ENCODE assay signal across 23 cellular contexts in the genomic region with DNA sequence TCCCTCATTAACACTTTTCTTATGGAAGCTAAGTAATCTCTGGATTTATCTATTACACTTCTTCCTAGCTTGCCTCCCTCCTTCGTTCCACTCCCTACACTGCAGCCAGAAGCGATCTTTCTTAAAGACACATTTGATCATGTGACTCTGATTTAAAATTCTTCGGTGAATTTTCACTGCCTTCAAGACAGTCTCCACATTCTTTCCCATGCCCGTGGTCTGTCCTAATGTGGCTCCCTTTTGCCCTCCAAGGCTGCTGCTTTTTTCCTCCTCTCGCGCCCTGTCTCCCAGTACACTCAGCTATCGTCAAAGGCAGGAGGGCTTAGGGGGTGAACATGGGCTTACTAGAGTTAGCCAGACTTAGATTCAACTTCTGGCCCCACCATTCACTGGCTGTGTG.
DNase-seq lines count a peak whose midpoint lies in the region; ATAC-seq, FAIRE-seq and TF ChIP-seq lines count a peak whose summit lies in the region.
"Had no signal": no experiment of that assay in that cellular context is flagged by ENCODE, and none has a peak within 500 bp of the region (broad histone marks: within the 10 kb centered on the region; RNA-seq: fewer than 3 reads in every experiment).

No MANE protein-coding gene starts in this region.

- no peak for DNase-seq in IMR-90
- no peak for DNase-seq in K562 (ENCODE audit: extremely low read depth in 1 of 4, low spot score in 3 of 4)
- no peak for DNase-seq in mesenchymal stem cell
- peak; percentile 84 for DNase-seq in retinal pigment epithelial cell (ENCODE audit: low read depth)
- DNase-seq in BE2C, result no peak
- no peak for DNase-seq in NCI-H2107 (lab: John Stamatoyannopoulos, UW)
- DNase-seq in left ventricle myocardium inferior, result no peak
- DNase-seq: Calu3; CD8-positive, alpha-beta T cell; EL; Kasumi-1; MG63; NCI-H1048; NCI-H1436 treated with DMSO at 0.1 percent for 48 hours; NCI-H2029 treated with DMSO at 0.1 percent for 48 hours; NCI-H2171 treated with DMSO at 0.1 percent for 48 hours; NK-92 treated with Interleukin-12 subunit alpha and Interleukin-12 subunit beta, amount 100 ng/mL, for 24 hours; Right ventricle myocardium superior had no signal

- ATAC-seq in IMR-90 (ENCODE audit: low read depth) (no peak), K562 (no peak; the same call in 2 of the 3 replicates)
- ATAC-seq: CD8-positive, alpha-beta T cell; GM12878; HCT116 had no signal

- H3K9me3 ChIP-seq in IMR-90 (ENCODE audit: control insufficient read depth, insufficient read depth, low read length), result no peaks in the 10 kb centered on the region
- no peaks in the 10 kb centered on the region for H3K9me3 ChIP-seq in K562 (replicated peaks; ENCODE audit: control insufficient read depth, insufficient read depth, low read depth, low read length)
- peaks cover 3% of the 10 kb centered on the region for H3K9me3 ChIP-seq in mesenchymal stem cell (ENCODE audit: control insufficient read depth, low read length)
- H3K9me3 ChIP-seq in BE2C, result no peaks in the 10 kb centered on the region
- no peaks in the 10 kb centered on the region for H3K9me3 ChIP-seq in left ventricle myocardium inferior (replicated peaks)
- H3K9me3 ChIP-seq: MG63 had no signal

- no peak overlapping the region for H3K23ac ChIP-seq in IMR-90 (ENCODE audit: low read depth, low read length)
- no peak overlapping the region for H3K23ac ChIP-seq in mesenchymal stem cell (ENCODE audit: low read length in 2 of 2)

- no peak for TF ChIP-seq CTCF in IMR-90 (conservative IDR thresholded peaks at IDR 0.05; ENCODE audit: low read depth, low read length)
- TF ChIP-seq CTCF in K562 (IDR thresholded peaks at IDR 0.05 in 2 of 3, conservative IDR thresholded peaks at IDR 0.05 in 1 of 3; ENCODE audit: insufficient read depth in 2 of 3, low read depth in 1 of 3, low read length in 3 of 3), result no peak
- TF ChIP-seq CTCF in retinal pigment epithelial cell (conservative IDR thresholded peaks at IDR 0.05; ENCODE audit: low read depth, low read length), result no peak
- TF ChIP-seq CTCF in BE2C (IDR thresholded peaks at IDR 0.05; ENCODE audit: low read depth, low read length), result no peak
- no peak for TF ChIP-seq CTCF in left ventricle myocardium inferior (IDR thresholded peaks at IDR 0.05; ENCODE audit: borderline replicate concordance)

- no peak overlapping the region for H3K56ac ChIP-seq in IMR-90 (ENCODE audit: extremely low read depth, insufficient read depth, low read length)

- H3K14ac ChIP-seq in IMR-90 (replicated peaks; ENCODE audit: low read depth, low read length), result no peak overlapping the region
- H3K14ac ChIP-seq in mesenchymal stem cell (ENCODE audit: low read length in 2 of 2), result no peak overlapping the region

- H2BK5ac ChIP-seq in IMR-90 (ENCODE audit: low read depth, low read length, poor library complexity, severe bottlenecking) (no peak overlapping the region), mesenchymal stem cell (ENCODE audit: low read depth, low read length, poor library complexity, severe bottlenecking) (no peak overlapping the region)

- no peak overlapping the region for H3K4me3 ChIP-seq in IMR-90 (ENCODE audit: insufficient read depth, low read depth, low read length)
- H3K4me3 ChIP-seq in K562, result no peak overlapping the region
- no peak overlapping the region for H3K4me3 ChIP-seq in mesenchymal stem cell (ENCODE audit: insufficient read depth in 1 of 2, low read depth in 1 of 2, low read length in 2 of 2)
- peak overlapping the region; percentile 1 for H3K4me3 ChIP-seq in retinal pigment epithelial cell (ENCODE audit: low read length)
- no peak overlapping the region for H3K4me3 ChIP-seq in BE2C (ENCODE audit: low read depth, low read length)
- no peak overlapping the region for H3K4me3 ChIP-seq in left ventricle myocardium inferior
- H3K4me3 ChIP-seq: BLaER1 treated with 17β-estradiol and CSF1 and Interleukin-3, amounts not matched to agents 10 nM and 100 nM; GM12878; MG63 had no signal

- no peak overlapping the region for H2BK12ac ChIP-seq in mesenchymal stem cell (ENCODE audit: low read length in 2 of 2)

- H3K27me3 ChIP-seq in IMR-90 (ENCODE audit: control insufficient read depth, insufficient read depth, low read length) (no peaks in the 10 kb centered on the region), K562 (ENCODE audit: control insufficient read depth in 2 of 2, insufficient read depth in 2 of 2, low read length in 2 of 2) (no peaks in the 10 kb centered on the region), mesenchymal stem cell (ENCODE audit: control insufficient read depth in 1 of 2, insufficient read depth in 1 of 2, low read length in 2 of 2) (no peaks in the 10 kb centered on the region), BE2C (no peaks in the 10 kb centered on the region), left ventricle myocardium inferior (ENCODE audit: low read depth) (no peaks in the 10 kb centered on the region)
- H3K27me3 ChIP-seq: BLaER1 treated with 17β-estradiol and CSF1 and Interleukin-3, amounts not matched to agents 10 nM and 100 nM; MG63 had no signal

- no peak overlapping the region for H4K8ac ChIP-seq in IMR-90 (ENCODE audit: low read depth in 2 of 2, low read length in 2 of 2)
- peak overlapping the region; percentile 42 for H4K8ac ChIP-seq in mesenchymal stem cell (ENCODE audit: low read length)

- no peak for FAIRE-seq in K562 (lab: Jason Lieb, UNC)
- FAIRE-seq: GM12878, HTR-8/SVneo, RCC 7860 had no signal

- dilution Hi-C loops in IMR-90 (cut with HindIII; ENCODE audit: low sequenced_read_pairs, unreplicated experiment), result no loop called here

- H4K91ac ChIP-seq in IMR-90 (ENCODE audit: insufficient read depth, low read depth, low read length) (no peak overlapping the region), mesenchymal stem cell (ENCODE audit: low read length) (no peak overlapping the region)

- no peak overlapping the region for H4K5ac ChIP-seq in IMR-90 (ENCODE audit: low read depth, low read length)

- H2AK5ac ChIP-seq in IMR-90 (ENCODE audit: low read depth, low read length) (no peak overlapping the region), mesenchymal stem cell (ENCODE audit: low read length, severe bottlenecking) (no peak overlapping the region)

- H2BK120ac ChIP-seq in IMR-90 (ENCODE audit: low read depth, low read length), result no peak overlapping the region
- H2BK120ac ChIP-seq in mesenchymal stem cell (ENCODE audit: low read depth, low read length), result no peak overlapping the region

- H3K27ac ChIP-seq in IMR-90 (ENCODE audit: insufficient read depth, low read length), result no peak overlapping the region
- no peak overlapping the region for H3K27ac ChIP-seq in K562 (ENCODE audit: extremely low read depth, low read depth, low read length)
- H3K27ac ChIP-seq in mesenchymal stem cell (ENCODE audit: low read length, poor library complexity, severe bottlenecking), result no peak overlapping the region
- H3K27ac ChIP-seq in left ventricle myocardium inferior (replicated peaks), result no peak overlapping the region
- H3K27ac ChIP-seq: BLaER1 treated with 17β-estradiol and CSF1 and Interleukin-3, amounts not matched to agents 10 nM and 100 nM had no signal

- no TSS peak for BruUV-seq in IMR-90 (replicated peaks; lab: Mats Ljungman, UMichigan)
- BruUV-seq in K562 (replicated peaks; lab: Mats Ljungman, UMichigan), result no TSS peak

- H3K4me2 ChIP-seq in IMR-90 (ENCODE audit: low read depth, low read length) (no peak overlapping the region), K562 (ENCODE audit: insufficient read depth, low read length) (no peak overlapping the region), mesenchymal stem cell (ENCODE audit: low read length, poor library complexity, severe bottlenecking) (no peak overlapping the region)
- H3K4me2 ChIP-seq: BLaER1 treated with 17β-estradiol and CSF1 and Interleukin-3, amounts not matched to agents 10 nM and 100 nM had no signal

- H4K20me1 ChIP-seq in IMR-90 (ENCODE audit: insufficient read depth, low read length), result no peaks in the 10 kb centered on the region
- no peaks in the 10 kb centered on the region for H4K20me1 ChIP-seq in K562 (replicated peaks; ENCODE audit: control insufficient read depth, insufficient read depth, low read length)
- H4K20me1 ChIP-seq: BLaER1 treated with 17β-estradiol and CSF1 and Interleukin-3, amounts not matched to agents 10 nM and 100 nM had no signal

- H2BK15ac ChIP-seq in IMR-90 (ENCODE audit: low read depth, low read length) (no peak overlapping the region), mesenchymal stem cell (ENCODE audit: low read depth, poor library complexity, severe bottlenecking) (no peak overlapping the region)

- TF ChIP-seq RAD21 in IMR-90 (IDR thresholded peaks at IDR 0.05; ENCODE audit: low read length) (no peak), K562 (CRISPR knock-in tag; conservative IDR thresholded peaks at IDR 0.05 in 1 of 2, IDR thresholded peaks at IDR 0.05 in 1 of 2) (no peak)

- H3K36me3 ChIP-seq in IMR-90 (ENCODE audit: control insufficient read depth, insufficient read depth, low read length), result peaks cover 8% of the 10 kb centered on the region
- H3K36me3 ChIP-seq in K562 (ENCODE audit: control insufficient read depth, insufficient read depth, low read length), result peaks cover 12% of the 10 kb centered on the region; the same call in 2 of the 3 replicates
- H3K36me3 ChIP-seq in mesenchymal stem cell (ENCODE audit: control insufficient read depth in 1 of 2, insufficient read depth in 2 of 2, low read depth in 1 of 2, low read length in 2 of 2), result peaks cover 7 to 68% of the 10 kb centered on the region in 2 experiments
- no peaks in the 10 kb centered on the region for H3K36me3 ChIP-seq in BE2C
- H3K36me3 ChIP-seq in left ventricle myocardium inferior, result peaks cover 34% of the 10 kb centered on the region

- H3K4ac ChIP-seq in IMR-90 (ENCODE audit: low read depth, low read length) (no peak overlapping the region), mesenchymal stem cell (ENCODE audit: low read depth in 1 of 2, low read length in 2 of 2) (no peak overlapping the region)

- H3K79me2 ChIP-seq in K562 (ENCODE audit: control insufficient read depth, insufficient read depth, low read length), result no peaks in the 10 kb centered on the region

- in situ Hi-C loops in IMR-90 (cut with MboI; ENCODE audit: low sequenced_read_pairs) (loop anchor here (10.0 to 25.0 kb wide), 4 partner anchors 858 to 1708 kb away; no protein-coding TSS in a partner anchor), K562 (cut with MboI) (loop anchor here (10.0 kb wide), 1 partner anchor 865 kb away; no protein-coding TSS in a partner anchor)

- no peak overlapping the region for H2AK9ac ChIP-seq in IMR-90 (replicated peaks; ENCODE audit: low read depth, low read length, poor library complexity)

- TF ChIP-seq POLR2A in IMR-90 (IDR thresholded peaks at IDR 0.05; ENCODE audit: low read depth, low read length) (no peak), K562 (conservative IDR thresholded peaks at IDR 0.05) (no peak)

- H3K4me1 ChIP-seq in IMR-90 (ENCODE audit: control insufficient read depth, insufficient read depth, low read length) (peaks cover 6% of the 10 kb centered on the region), K562 (replicated peaks in 1 of 2; ENCODE audit: control insufficient read depth in 2 of 2, insufficient read depth in 2 of 2, low read length in 2 of 2) (no peaks in the 10 kb centered on the region), mesenchymal stem cell (ENCODE audit: control insufficient read depth, insufficient read depth, low read depth, low read length) (no peaks in the 10 kb centered on the region), BE2C (no peaks in the 10 kb centered on the region), left ventricle myocardium inferior (no peaks in the 10 kb centered on the region)

- H3K79me1 ChIP-seq in IMR-90 (ENCODE audit: low read depth in 1 of 2, low read length in 2 of 2) (peaks cover 0 to 3% of the 10 kb centered on the region in 2 experiments; a peak in 2 of 4 replicates), mesenchymal stem cell (replicated peaks; ENCODE audit: low read length, poor library complexity, severe bottlenecking) (peaks cover 4% of the 10 kb centered on the region)

- WGBS in IMR-90 (ENCODE audit: extremely low coverage in 2 of 2, insufficient read length in 1 of 2), 2 experiments, result 72% methylated on average over 3 of the region's 7 CpGs; no CpG with 5 or more reads in 1 of the 2 experiments
- WGBS in K562 (ENCODE audit: insufficient coverage, low coverage, missing lambda C conversion rate), result 50% methylated on average over 7 of the region's 7 CpGs
- WGBS in mesenchymal stem cell, result 98% methylated on average over 5 of the region's 7 CpGs

- H3K9me1 ChIP-seq in IMR-90 (ENCODE audit: insufficient read depth, low read length) (0 out of 2 replicates have a peak, but pooled peaks cover 5% of the 10 kb centered on the region), K562 (ENCODE audit: control insufficient read depth, insufficient read depth, low read length) (no peaks in the 10 kb centered on the region)

- H2AFZ ChIP-seq in IMR-90 (replicated peaks; ENCODE audit: low read length, poor library complexity) (peak overlapping the region; percentile 3), K562 (ENCODE audit: low read depth, low read length) (no peak overlapping the region), mesenchymal stem cell (ENCODE audit: low read depth, low read length) (no peak overlapping the region)

- no peak for TF ChIP-seq EP300 in K562 (IDR thresholded peaks at IDR 0.05; ENCODE audit: low read length)

- CTCF ChIA-PET in IMR-90 (lab: Yijun Ruan, JAX), result no interaction called here
- CTCF ChIA-PET in K562 (lab: Yijun Ruan, JAX; ENCODE audit: low intra/inter-chr PET ratio), result no interaction called here

- intact Hi-C loops in IMR-90 (cut with micrococcal nuclease), result loop anchor here (10.0 kb wide), 2 partner anchors 175 to 1785 kb away; partner anchors contain the start of gene KMO
- intact Hi-C loops in K562 (cut with micrococcal nuclease), result loop anchor here (10.0 kb wide), 2 partner anchors 395 to 1295 kb away; no protein-coding TSS in a partner anchor
- intact Hi-C loops in left ventricle myocardium inferior (cut with micrococcal nuclease), result loop anchor here (10.0 kb wide), 1 partner anchor 855 kb away; no protein-coding TSS in a partner anchor

- H3K18ac ChIP-seq in IMR-90 (ENCODE audit: low read depth, low read length) (no peak overlapping the region), mesenchymal stem cell (ENCODE audit: low read depth in 1 of 2, low read length in 2 of 2) (no peak overlapping the region)

- POLR2A ChIA-PET in IMR-90 (lab: Charles Lee; ENCODE audit: unreplicated experiment) (no interaction called here), K562 (lab: Yijun Ruan, JAX) (interaction anchor here (0.6 to 1.3 kb wide), 2 partner anchors 8 to 675 kb away, joined by 3 read pairs; no protein-coding TSS in a partner anchor)

- no peak overlapping the region for H2BK20ac ChIP-seq in IMR-90 (ENCODE audit: low read depth, low read length)

- H3K9ac ChIP-seq in IMR-90 (ENCODE audit: low read depth, low read length), result no peak overlapping the region
- no peak overlapping the region; a peak in 1 of 4 replicates for H3K9ac ChIP-seq in K562 (ENCODE audit: insufficient read depth in 1 of 2, low read depth in 2 of 2, low read length in 2 of 2)
- no peak overlapping the region for H3K9ac ChIP-seq in mesenchymal stem cell (ENCODE audit: low read length)
- H3K9ac ChIP-seq: BLaER1 treated with 17β-estradiol and CSF1 and Interleukin-3, amounts not matched to agents 10 nM and 100 nM had no signal
